13 cellular contexts compared by ENCODE assay signal in the genomic region with DNA sequence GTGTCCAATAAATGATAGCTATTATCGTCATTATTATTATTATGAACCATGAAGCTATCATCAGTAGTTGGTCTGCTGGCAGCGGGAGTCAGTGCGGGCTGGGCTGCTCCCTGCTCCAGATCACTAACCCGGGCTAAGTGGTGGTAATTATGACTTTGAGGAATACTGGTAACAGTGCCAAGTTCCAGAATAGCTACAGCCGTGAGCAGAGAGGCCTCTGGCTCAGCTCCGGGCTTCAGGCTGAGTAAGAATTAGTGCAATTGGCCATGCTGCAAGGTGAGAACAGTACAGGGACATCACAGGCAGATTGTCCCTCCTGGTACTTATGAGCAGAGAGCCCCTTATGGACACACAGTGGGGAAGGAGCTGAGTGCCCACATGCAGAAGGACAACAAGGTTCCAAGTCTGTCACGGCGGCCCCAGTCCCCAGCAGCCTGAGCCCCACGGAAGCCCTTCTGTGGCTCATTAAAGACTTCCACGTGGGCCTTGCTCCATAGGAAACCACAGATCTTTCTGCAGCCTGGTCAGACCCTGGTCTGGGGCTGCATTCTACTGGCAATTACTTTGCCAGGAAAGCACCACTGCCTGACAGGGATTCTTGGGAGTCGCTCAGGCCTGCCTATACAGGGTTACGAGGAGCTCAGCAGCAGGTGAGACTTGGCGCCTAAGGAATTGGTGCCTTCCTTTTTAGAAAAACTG.
"Had no signal": no experiment of that assay in that cellular context is flagged by ENCODE, and none has a peak within 500 bp of the region (broad histone marks: within the 10 kb centered on the region; RNA-seq: fewer than 3 reads in every experiment).

No MANE protein-coding gene starts in this region.

- DNase-seq: activated CD4-positive, alpha-beta T cell treated with anti-CD3 and anti-CD28 coated beads, Interleukin-2, amount 50 U/mL, for 1 hour; activated CD4-positive, CD25-positive, alpha-beta regulatory T cell; activated naive CD4-positive, alpha-beta T cell treated with anti-CD3 and anti-CD28 coated beads for 36 hours; activated T-cell treated with anti-CD3 and anti-CD28 coated beads for 4 hours; mucosa of descending colon; natural killer cell; nucleus accumbens; right lobe of liver; spleen; stimulated activated CD4-positive, alpha-beta T cell treated with anti-CD3 and anti-CD28 coated beads, Interleukin-1b, Interleukin-23, amount 100 ng/mL, for 48 hours; stimulated activated naive B cell treated with anti-CD40 and anti-IgM and Interleukin-4, amounts not matched to agents 10 μg/mL and 1 μg/mL and 100 μg/mL, for 72 hours; transverse colon had no signal

- ATAC-seq: activated T-helper 17 cell treated with anti-CD3 and anti-CD28 coated beads, Interleukin-2, amount 50 U/mL, for 72 hours; mucosa of descending colon; natural killer cell; right lobe of liver; stimulated activated naive B cell treated with anti-CD40 and anti-IgM and Interleukin-4, amounts not matched to agents 10 μg/mL and 1 μg/mL and 100 μg/mL, for 72 hours had no signal
